8 cellular contexts compared by ENCODE assay signal in genomic region chr21:45074048-45074817, GRCh38. TPM values are rescaled to one million over a fixed set of nuclear protein-coding genes. Genes with fewer than 3 reads are reported as not detected.
DNase-seq lines count a peak whose midpoint lies in the region; ATAC-seq and TF ChIP-seq lines count a peak whose summit lies in the region.

Gene ADARB1 (plus strand): TSS chr21:45074580. CDS start chr21:45171657, 97,077 bp downstream.

- no peaks in the 10 kb centered on the region for H3K36me3 Mint-ChIP-seq in natural killer cell treated with Interleukin-12 subunit alpha and Interleukin-12 subunit beta and Interleukin-15 and Interleukin-18, amount 100 ng/mL, for 72 hours

- no peaks in the 10 kb centered on the region for H3K9me3 Mint-ChIP-seq in natural killer cell treated with Interleukin-12 subunit alpha and Interleukin-12 subunit beta and Interleukin-15 and Interleukin-18, amount 100 ng/mL, for 72 hours

- H3K9me3 ChIP-seq in Peyer's patch, result no peaks in the 10 kb centered on the region

- H3K27ac ChIP-seq in Peyer's patch (peak within 1 kb of the TSS; percentile 80 to 93 (median 89)), temporal lobe (ENCODE audit: low read depth, low read length) (peak within 1 kb of the TSS; percentile 64)

- H3K4me1 ChIP-seq in Peyer's patch, result peaks cover 0 to 12% (median 8%) of the 10 kb centered on the region in 4 donors

- H3K36me3 ChIP-seq in Peyer's patch, result no peaks in the 10 kb centered on the region

- H3K4me3 ChIP-seq in Peyer's patch (peak within 1 kb of the TSS; percentile 94 to 100 (median 98)), fibroblast of pulmonary artery (replicated peaks; ENCODE audit: low read depth, low read length) (peak within 1 kb of the TSS; percentile 69)

- peak within 1 kb of the TSS; percentile 82 to 87 for H3K27ac Mint-ChIP-seq in natural killer cell treated with Interleukin-12 subunit alpha and Interleukin-12 subunit beta and Interleukin-15 and Interleukin-18, amount 100 ng/mL, for 72 hours

- TF ChIP-seq CTCF in Peyer's patch (IDR thresholded peaks at IDR 0.05), result no peak
- TF ChIP-seq CTCF in fibroblast of pulmonary artery (IDR thresholded peaks at IDR 0.05; ENCODE audit: low read length, missing control alignments), result no peak

- H3K4me1 Mint-ChIP-seq in natural killer cell treated with Interleukin-12 subunit alpha and Interleukin-12 subunit beta and Interleukin-15 and Interleukin-18, amount 100 ng/mL, for 72 hours (ENCODE audit: low read depth in 2 of 2), result peaks cover 30 to 33% of the 10 kb centered on the region in 2 donors

- peak; percentile 36 to 47 for DNase-seq in NCI-H2081 (lab: John Stamatoyannopoulos, UW)
- DNase-seq in NCI-H2081 treated with DMSO at 0.1 percent for 48 hours (lab: John Stamatoyannopoulos, UW), result no peak
- DNase-seq in Peyer's patch, result peak; percentile 45 to 76 (median 74)
- DNase-seq in activated effector memory CD4-positive, alpha-beta T cell treated with Interleukin-2 at 50 U/mL for 16 hours, result peak; percentile 59
- DNase-seq in fibroblast of pulmonary artery (ENCODE audit: low read depth), result peak; percentile 50
- DNase-seq in natural killer cell treated with Interleukin-12 subunit alpha and Interleukin-12 subunit beta and Interleukin-15 and Interleukin-18, amount 100 ng/mL, for 72 hours (ENCODE audit: low spot score), result peak; percentile 76

- ATAC-seq in HG03159 (IDR thresholded peaks at IDR 0.05; ENCODE audit: unreplicated experiment), result peak; percentile 62
- ATAC-seq in natural killer cell treated with Interleukin-12 subunit alpha and Interleukin-12 subunit beta and Interleukin-15 and Interleukin-18, amount 100 ng/mL, for 72 hours, result peak; percentile 83 to 85

- TF ChIP-seq POLR2A in Peyer's patch (IDR thresholded peaks at IDR 0.05), result peak in 1 of 2 donors; percentile 58

- peaks cover 3 to 9% of the 10 kb centered on the region in 2 donors for H3K27me3 Mint-ChIP-seq in natural killer cell treated with Interleukin-12 subunit alpha and Interleukin-12 subunit beta and Interleukin-15 and Interleukin-18, amount 100 ng/mL, for 72 hours

- no peaks in the 10 kb centered on the region for H3K27me3 ChIP-seq in Peyer's patch

- H3K4me3 Mint-ChIP-seq in natural killer cell treated with Interleukin-12 subunit alpha and Interleukin-12 subunit beta and Interleukin-15 and Interleukin-18, amount 100 ng/mL, for 72 hours, result peak within 1 kb of the TSS; percentile 98

RNA-seq across cellular contexts. Expression of gene ADARB1, which starts in this region (rescaled TPM):
- total RNA-seq in Peyer's patch, result 10 to 100 TPM in 2 of 4 donors, 1 to 10 TPM in 2; 7.4 to 47.9 (median 10.0) TPM
- total RNA-seq in natural killer cell treated with Interleukin-12 subunit alpha and Interleukin-12 subunit beta and Interleukin-15 and Interleukin-18, amount 100 ng/mL, for 72 hours, result 10 to 100 TPM; 28.7 to 38.5 TPM
- total RNA-seq in temporal lobe, result 17.9 TPM
